20 cellular contexts compared by ENCODE assay signal in the genomic region with DNA sequence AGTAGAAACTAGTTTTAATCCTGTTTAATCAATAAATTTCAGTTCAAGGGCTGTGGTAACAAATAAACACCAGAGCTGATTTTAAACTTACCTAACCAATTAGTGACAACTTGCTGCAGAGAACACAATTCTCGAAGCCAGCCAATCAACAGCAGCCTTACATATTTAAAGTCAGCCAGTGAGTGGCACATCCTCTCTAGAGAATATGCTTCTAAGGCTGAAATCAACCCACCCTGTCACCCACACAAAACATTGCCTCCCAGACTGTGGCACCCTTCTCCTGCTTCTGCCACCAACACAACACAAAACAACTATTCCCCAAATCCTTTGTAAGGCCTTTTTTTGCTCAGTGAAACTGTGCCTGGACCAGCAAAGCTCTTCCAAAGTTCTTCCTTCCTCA.
DNase-seq lines count a peak whose midpoint lies in the region; ATAC-seq, FAIRE-seq and TF ChIP-seq lines count a peak whose summit lies in the region.
"Had no signal": no experiment of that assay in that cellular context is flagged by ENCODE, and none has a peak within 500 bp of the region (broad histone marks: within the 10 kb centered on the region; RNA-seq: fewer than 3 reads in every experiment).

No MANE protein-coding gene starts in this region.

- H2AFZ ChIP-seq in Karpas-422 (ENCODE audit: low read length) = no peak overlapping the region
- peak overlapping the region; percentile 65; the same call in 1 of the 2 replicates for H2AFZ ChIP-seq in H1 (ENCODE audit: low read length)

- H2BK15ac ChIP-seq in H1 (ENCODE audit: low read length) = no peak overlapping the region

- H3K23me2 ChIP-seq in H1 (ENCODE audit: low read depth, low read length) = no peaks in the 10 kb centered on the region

- no peak overlapping the region for H3K4me3 Mint-ChIP-seq in activated CD4-positive, alpha-beta T cell treated with anti-CD3 and anti-CD28 coated beads, Interleukin-2, amount 10 ng/mL, durations not matched to agents 24 days and 14 days
- H3K4me3 Mint-ChIP-seq: B cell, CD14-positive monocyte, IgD-negative memory B cell had no signal

- H3K9me3 Mint-ChIP-seq in activated CD4-positive, alpha-beta T cell treated with anti-CD3 and anti-CD28 coated beads, Interleukin-2, amount 10 ng/mL, durations not matched to agents 24 days and 14 days = no peaks in the 10 kb centered on the region
- H3K9me3 Mint-ChIP-seq: CD14-positive monocyte, IgD-negative memory B cell had no signal

- H3K79me1 ChIP-seq in H1 (ENCODE audit: low read depth, low read length) = no peaks in the 10 kb centered on the region

- H3K36me3 Mint-ChIP-seq in activated CD4-positive, alpha-beta T cell treated with anti-CD3 and anti-CD28 coated beads, Interleukin-2, amount 10 ng/mL, durations not matched to agents 24 days and 14 days (ENCODE audit: low read depth) = no peaks in the 10 kb centered on the region
- H3K36me3 Mint-ChIP-seq: CD14-positive monocyte had no signal

- POLR2A ChIA-PET in H1 (lab: Charles Lee; ENCODE audit: partially characterized antibody) = no interaction called here

- H2AK5ac ChIP-seq in H1 (ENCODE audit: low read depth, low read length) = no peak overlapping the region

- no peak for FAIRE-seq in H1 (lab: Jason Lieb, UNC)

- H2BK20ac ChIP-seq in H1 (ENCODE audit: low read length) = no peak overlapping the region

- peak; percentile 53 for DNase-seq in activated CD4-positive, alpha-beta T cell treated with anti-CD3 and anti-CD28 coated beads, Interleukin-2, amount 10 ng/mL, durations not matched to agents 24 days and 14 days
- DNase-seq in activated CD4-positive, alpha-beta T cell treated with anti-CD3 and anti-CD28 coated beads, Interleukin-2, amount 50 U/mL, for 48 hours = no peak
- DNase-seq in Karpas-422 (peak; percentile 47), H1 (ENCODE audit: low read depth in 1 of 2, low spot score in 2 of 2) (no peak), lower lobe of right lung (no peak), esophagus muscularis mucosa (ENCODE audit: extremely low spot score) (no peak), HPDE6-E6E7 (ENCODE audit: extremely low spot score) (no peak)
- DNase-seq: NCI-H1105, NCI-H1694, NCI-H2081, NCI-H2171, NCI-H345, NCI-H774, Peyer's patch had no signal

- no peak overlapping the region for H2BK5ac ChIP-seq in H1 (ENCODE audit: low read depth, low read length)

- no peak overlapping the region for H3K23ac ChIP-seq in H1 (ENCODE audit: insufficient read length)

- H3K9ac ChIP-seq in Karpas-422 (ENCODE audit: low read length) (no peak overlapping the region), H1 (replicated peaks in 1 of 4; ENCODE audit: extremely low read depth in 1 of 4, low read depth in 3 of 4, low read length in 3 of 4) (no peak overlapping the region)

- H3K27ac Mint-ChIP-seq in activated CD4-positive, alpha-beta T cell treated with anti-CD3 and anti-CD28 coated beads, Interleukin-2, amount 10 ng/mL, durations not matched to agents 24 days and 14 days = no peak overlapping the region
- H3K27ac Mint-ChIP-seq: B cell, CD14-positive monocyte, IgD-negative memory B cell had no signal

- ATAC-seq in lower lobe of right lung (no peak), HG02571 (IDR thresholded peaks at IDR 0.05; ENCODE audit: unreplicated experiment) (no peak)
- ATAC-seq: SK-N-SH treated with all-trans-retinoic acid at 6 μM for 48 hours had no signal

- H3K27me3 ChIP-seq in Karpas-422 (ENCODE audit: low read length) = no peaks in the 10 kb centered on the region
- no peaks in the 10 kb centered on the region for H3K27me3 ChIP-seq in H1 (replicated peaks in 1 of 4; ENCODE audit: control insufficient read depth in 3 of 4, extremely low read depth in 1 of 4, insufficient read depth in 3 of 4, low read length in 3 of 4)
- H3K27me3 ChIP-seq in lower lobe of right lung (ENCODE audit: low read depth) = no peaks in the 10 kb centered on the region
- no peaks in the 10 kb centered on the region for H3K27me3 ChIP-seq in esophagus muscularis mucosa
- H3K27me3 ChIP-seq: Peyer's patch had no signal

- no peaks in the 10 kb centered on the region for H3K9me2 ChIP-seq in Karpas-422 (replicated peaks; ENCODE audit: insufficient read depth, low read length)

- no peaks in the 10 kb centered on the region for H3K79me2 ChIP-seq in Karpas-422 (ENCODE audit: low read length)
- H3K79me2 ChIP-seq in H1 (ENCODE audit: control insufficient read depth in 1 of 2, insufficient read depth in 2 of 2, low read length in 2 of 2) = no peaks in the 10 kb centered on the region

- no peaks in the 10 kb centered on the region for H3K9me3 ChIP-seq in Karpas-422 (ENCODE audit: low read length)
- no peaks in the 10 kb centered on the region for H3K9me3 ChIP-seq in H1 (ENCODE audit: insufficient read depth in 2 of 2, low read depth in 1 of 2, low read length in 1 of 2)
- no peaks in the 10 kb centered on the region for H3K9me3 ChIP-seq in lower lobe of right lung
- no peaks in the 10 kb centered on the region for H3K9me3 ChIP-seq in esophagus muscularis mucosa
- H3K9me3 ChIP-seq: HAP-1, Peyer's patch had no signal

- H4K5ac ChIP-seq in H1 (ENCODE audit: insufficient read length, low read depth, low read length) = no peak overlapping the region

- CTCF ChIA-PET in H1 (lab: Charles Lee; ENCODE audit: partially characterized antibody) = interaction anchor here (1.2 to 1.6 kb wide), 2 partner anchors 15 to 585 kb away, joined by 3 to 4 read pairs; no protein-coding TSS in a partner anchor

- TF ChIP-seq RAD21 in H1 (IDR thresholded peaks at IDR 0.05 in 1 of 2, conservative IDR thresholded peaks at IDR 0.05 in 1 of 2; ENCODE audit: low read depth in 2 of 2, low read length in 2 of 2) = no peak

- no peaks in the 10 kb centered on the region for H3K4me1 Mint-ChIP-seq in activated CD4-positive, alpha-beta T cell treated with anti-CD3 and anti-CD28 coated beads, Interleukin-2, amount 10 ng/mL, durations not matched to agents 24 days and 14 days
- H3K4me1 Mint-ChIP-seq: B cell, CD14-positive monocyte had no signal

- H4K91ac ChIP-seq in H1 (replicated peaks; ENCODE audit: insufficient read length, low read length) = no peak overlapping the region

- H4K20me1 ChIP-seq in Karpas-422 (ENCODE audit: insufficient read depth, low read depth, low read length) = no peaks in the 10 kb centered on the region
- H4K20me1 ChIP-seq in H1 (replicated peaks in 1 of 2; ENCODE audit: control insufficient read depth in 1 of 2, insufficient read depth in 2 of 2, low read length in 2 of 2) = no peaks in the 10 kb centered on the region

- no peak overlapping the region for H3K56ac ChIP-seq in H1 (replicated peaks; ENCODE audit: insufficient read length, low read depth, low read length)

- H3K18ac ChIP-seq in H1 (ENCODE audit: extremely low read depth, low read length) = no peak overlapping the region; the same call in 1 of the 2 replicates

- no peak overlapping the region for H4K8ac ChIP-seq in H1 (ENCODE audit: extremely low read depth, insufficient read depth, low read length)

- 94% methylated on average over 1 of the region's 1 CpG; no CpG with 5 or more reads in 1 of the 2 experiments for WGBS in H1 (ENCODE audit: extremely low coverage in 1 of 2, insufficient coverage in 1 of 2, insufficient read length in 1 of 2, insufficient replicate concordance in 2 of 2, low coverage in 1 of 2, low lambda C conversion rate in 2 of 2, missing lambda C conversion rate in 1 of 2), 2 experiments
- 100% methylated on average over 1 of the region's 1 CpG for WGBS in esophagus muscularis mucosa

- no peak overlapping the region for H2BK120ac ChIP-seq in H1 (replicated peaks; ENCODE audit: low read depth, low read length)

- no peak overlapping the region for H3K14ac ChIP-seq in H1 (ENCODE audit: insufficient read length)

- no peaks in the 10 kb centered on the region for H3K36me3 ChIP-seq in Karpas-422 (ENCODE audit: insufficient read depth, low read length)
- H3K36me3 ChIP-seq in H1 (ENCODE audit: control insufficient read depth in 2 of 4, insufficient read depth in 4 of 4, low read length in 3 of 4) = no peaks in the 10 kb centered on the region
- H3K36me3 ChIP-seq in lower lobe of right lung = no peaks in the 10 kb centered on the region
- no peaks in the 10 kb centered on the region for H3K36me3 ChIP-seq in esophagus muscularis mucosa
- H3K36me3 ChIP-seq: HAP-1, Peyer's patch had no signal

- H2BK12ac ChIP-seq in H1 (ENCODE audit: low read depth, low read length) = no peak overlapping the region

- H3K4me3 ChIP-seq in Karpas-422 (ENCODE audit: low read length) = no peak overlapping the region
- no peak overlapping the region for H3K4me3 ChIP-seq in H1 (ENCODE audit: extremely low read depth in 1 of 4, insufficient read depth in 2 of 4, low read depth in 3 of 4, low read length in 4 of 4)
- no peak overlapping the region for H3K4me3 ChIP-seq in lower lobe of right lung
- H3K4me3 ChIP-seq in esophagus muscularis mucosa = no peak overlapping the region
- H3K4me3 ChIP-seq: HAP-1, Peyer's patch had no signal

- H3K27ac ChIP-seq in Karpas-422 (ENCODE audit: low read length) (no peak overlapping the region), H1 (ENCODE audit: low read depth, low read length) (no peak overlapping the region), lower lobe of right lung (no peak overlapping the region), esophagus muscularis mucosa (replicated peaks in 1 of 4) (peak overlapping the region in 1 of 4 donors; percentile 57)
- H3K27ac ChIP-seq: Peyer's patch had no signal

- H3K4ac ChIP-seq in H1 (replicated peaks; ENCODE audit: insufficient read length, low read depth, low read length) = no peak overlapping the region

- TF ChIP-seq EP300 in H1 (IDR thresholded peaks at IDR 0.05; ENCODE audit: borderline replicate concordance in 1 of 2, low read depth in 2 of 2, low read length in 2 of 2) = no peak
- TF ChIP-seq EP300 in esophagus muscularis mucosa (IDR thresholded peaks at IDR 0.05) = no peak

- no peak for TF ChIP-seq POLR2A in H1 (IDR thresholded peaks at IDR 0.05; ENCODE audit: control extremely low read depth in 1 of 2, low read depth in 2 of 2, low read length in 2 of 2)
- TF ChIP-seq POLR2A in esophagus muscularis mucosa (IDR thresholded peaks at IDR 0.05; ENCODE audit: low read depth) = no peak

- H3K27me3 Mint-ChIP-seq in activated CD4-positive, alpha-beta T cell treated with anti-CD3 and anti-CD28 coated beads, Interleukin-2, amount 10 ng/mL, durations not matched to agents 24 days and 14 days = no peaks in the 10 kb centered on the region

- intact Hi-C loops in activated CD4-positive, alpha-beta T cell treated with anti-CD3 and anti-CD28 coated beads, Interleukin-2, amount 10 ng/mL, durations not matched to agents 24 days and 14 days (cut with micrococcal nuclease) = no loop called here
- intact Hi-C loops in lower lobe of right lung (cut with DNase I) = no loop called here
- intact Hi-C loops in esophagus muscularis mucosa (cut with DNase I) = no loop called here

- H3K4me1 ChIP-seq in Karpas-422 (ENCODE audit: low read length) (no peaks in the 10 kb centered on the region), H1 (replicated peaks in 1 of 4; ENCODE audit: control insufficient read depth in 3 of 4, insufficient read depth in 4 of 4, low read length in 3 of 4) (peaks cover 7 to 17% (median 12%) of the 10 kb centered on the region in 4 experiments), lower lobe of right lung (peaks cover 14% of the 10 kb centered on the region), esophagus muscularis mucosa (peaks cover 0 to 30% (median 25%) of the 10 kb centered on the region in 4 donors)
- H3K4me1 ChIP-seq: Peyer's patch had no signal

- TF ChIP-seq CTCF in H1 (IDR thresholded peaks at IDR 0.05; ENCODE audit: control extremely low read depth in 1 of 3, insufficient read depth in 1 of 3, low read depth in 1 of 3, low read length in 3 of 3) (no peak), lower lobe of right lung (IDR thresholded peaks at IDR 0.05) (no peak), esophagus muscularis mucosa (IDR thresholded peaks at IDR 0.05) (no peak)

- H3K4me2 ChIP-seq in Karpas-422 (ENCODE audit: low read depth, low read length, poor library complexity, severe bottlenecking) = no peak overlapping the region
- no peak overlapping the region for H3K4me2 ChIP-seq in H1 (ENCODE audit: insufficient read depth in 1 of 2, low read depth in 2 of 2, low read length in 2 of 2)

Comparison
In these comparisons a context has a peak if more than half of its experiments do, and no peak if none do; other contexts are left out.
1. DNase-seq: peak in activated CD4-positive, alpha-beta T cell treated with anti-CD3 and anti-CD28 coated beads, Interleukin-2, amount 10 ng/mL, durations not matched to agents 24 days and 14 days (single experiment) and Karpas-422 (single experiment); none in activated CD4-positive, alpha-beta T cell treated with anti-CD3 and anti-CD28 coated beads, Interleukin-2, amount 50 U/mL, for 48 hours (0 of 2), H1 (0 of 2), lower lobe of right lung (single experiment), esophagus muscularis mucosa (single experiment) and HPDE6-E6E7 (single experiment).